Comparison of ENCODE assay signal across 1 cellular context in genomic region chr1:161115132-161115711, GRCh38.
TF ChIP-seq lines count a peak whose summit lies in the region.

No MANE protein-coding gene starts in this region.

TF ChIP-seq in K562, 482 proteins besides CTCF, POLR2A, EP300 and RAD21 (continued from another document and continues in another):
- TF ChIP-seq, protein P1, sequence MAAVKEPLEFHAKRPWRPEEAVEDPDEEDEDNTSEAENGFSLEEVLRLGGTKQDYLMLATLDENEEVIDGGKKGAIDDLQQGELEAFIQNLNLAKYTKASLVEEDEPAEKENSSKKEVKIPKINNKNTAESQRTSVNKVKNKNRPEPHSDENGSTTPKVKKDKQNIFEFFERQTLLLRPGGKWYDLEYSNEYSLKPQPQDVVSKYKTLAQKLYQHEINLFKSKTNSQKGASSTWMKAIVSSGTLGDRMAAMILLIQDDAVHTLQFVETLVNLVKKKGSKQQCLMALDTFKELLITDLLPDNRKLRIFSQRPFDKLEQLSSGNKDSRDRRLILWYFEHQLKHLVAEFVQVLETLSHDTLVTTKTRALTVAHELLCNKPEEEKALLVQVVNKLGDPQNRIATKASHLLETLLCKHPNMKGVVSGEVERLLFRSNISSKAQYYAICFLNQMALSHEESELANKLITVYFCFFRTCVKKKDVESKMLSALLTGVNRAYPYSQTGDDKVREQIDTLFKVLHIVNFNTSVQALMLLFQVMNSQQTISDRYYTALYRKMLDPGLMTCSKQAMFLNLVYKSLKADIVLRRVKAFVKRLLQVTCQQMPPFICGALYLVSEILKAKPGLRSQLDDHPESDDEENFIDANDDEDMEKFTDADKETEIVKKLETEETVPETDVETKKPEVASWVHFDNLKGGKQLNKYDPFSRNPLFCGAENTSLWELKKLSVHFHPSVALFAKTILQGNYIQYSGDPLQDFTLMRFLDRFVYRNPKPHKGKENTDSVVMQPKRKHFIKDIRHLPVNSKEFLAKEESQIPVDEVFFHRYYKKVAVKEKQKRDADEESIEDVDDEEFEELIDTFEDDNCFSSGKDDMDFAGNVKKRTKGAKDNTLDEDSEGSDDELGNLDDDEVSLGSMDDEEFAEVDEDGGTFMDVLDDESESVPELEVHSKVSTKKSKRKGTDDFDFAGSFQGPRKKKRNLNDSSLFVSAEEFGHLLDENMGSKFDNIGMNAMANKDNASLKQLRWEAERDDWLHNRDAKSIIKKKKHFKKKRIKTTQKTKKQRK (IDR thresholded peaks at IDR 0.05; ENCODE audit: borderline replicate concordance, low read depth, low read length), result no peak
- TF ChIP-seq CREBBP (IDR thresholded peaks at IDR 0.05; ENCODE audit: low read depth, low read length), result no peak
- TF ChIP-seq, protein P2, sequence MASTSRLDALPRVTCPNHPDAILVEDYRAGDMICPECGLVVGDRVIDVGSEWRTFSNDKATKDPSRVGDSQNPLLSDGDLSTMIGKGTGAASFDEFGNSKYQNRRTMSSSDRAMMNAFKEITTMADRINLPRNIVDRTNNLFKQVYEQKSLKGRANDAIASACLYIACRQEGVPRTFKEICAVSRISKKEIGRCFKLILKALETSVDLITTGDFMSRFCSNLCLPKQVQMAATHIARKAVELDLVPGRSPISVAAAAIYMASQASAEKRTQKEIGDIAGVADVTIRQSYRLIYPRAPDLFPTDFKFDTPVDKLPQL (IDR thresholded peaks at IDR 0.05; ENCODE audit: extremely low read depth, insufficient read length), result no peak
- TF ChIP-seq NR4A1 (CRISPR knock-in tag; IDR thresholded peaks at IDR 0.05), result no peak
- no peak for TF ChIP-seq NR4A1 (tag; IDR thresholded peaks at IDR 0.05)
- peak; percentile 97 for TF ChIP-seq POLR2H (tag; IDR thresholded peaks at IDR 0.05; ENCODE audit: low read depth)
- TF ChIP-seq GTF3C2 (IDR thresholded peaks at IDR 0.05; ENCODE audit: borderline replicate concordance, extremely low read depth, insufficient read length), result no peak
- TF ChIP-seq HDGF (IDR thresholded peaks at IDR 0.05), result no peak
- no peak for TF ChIP-seq TFAP4 (CRISPR knock-in tag; IDR thresholded peaks at IDR 0.05; ENCODE audit: borderline replicate concordance)
- TF ChIP-seq CBX2 (IDR thresholded peaks at IDR 0.05; ENCODE audit: insufficient read depth, low read length, poor library complexity, severe bottlenecking), result no peak
- TF ChIP-seq SREBF2 (CRISPR knock-in tag; IDR thresholded peaks at IDR 0.05), result no peak
- TF ChIP-seq NCOR1 (IDR thresholded peaks at IDR 0.05), result no peak
- no peak for TF ChIP-seq FOXM1 (IDR thresholded peaks at IDR 0.05; ENCODE audit: low read depth)
- TF ChIP-seq FOXM1 (CRISPR knock-in tag; IDR thresholded peaks at IDR 0.05; ENCODE audit: low read depth), result no peak
- TF ChIP-seq TGIF2 (CRISPR knock-in tag; IDR thresholded peaks at IDR 0.05), result no peak
- TF ChIP-seq, protein P3, sequence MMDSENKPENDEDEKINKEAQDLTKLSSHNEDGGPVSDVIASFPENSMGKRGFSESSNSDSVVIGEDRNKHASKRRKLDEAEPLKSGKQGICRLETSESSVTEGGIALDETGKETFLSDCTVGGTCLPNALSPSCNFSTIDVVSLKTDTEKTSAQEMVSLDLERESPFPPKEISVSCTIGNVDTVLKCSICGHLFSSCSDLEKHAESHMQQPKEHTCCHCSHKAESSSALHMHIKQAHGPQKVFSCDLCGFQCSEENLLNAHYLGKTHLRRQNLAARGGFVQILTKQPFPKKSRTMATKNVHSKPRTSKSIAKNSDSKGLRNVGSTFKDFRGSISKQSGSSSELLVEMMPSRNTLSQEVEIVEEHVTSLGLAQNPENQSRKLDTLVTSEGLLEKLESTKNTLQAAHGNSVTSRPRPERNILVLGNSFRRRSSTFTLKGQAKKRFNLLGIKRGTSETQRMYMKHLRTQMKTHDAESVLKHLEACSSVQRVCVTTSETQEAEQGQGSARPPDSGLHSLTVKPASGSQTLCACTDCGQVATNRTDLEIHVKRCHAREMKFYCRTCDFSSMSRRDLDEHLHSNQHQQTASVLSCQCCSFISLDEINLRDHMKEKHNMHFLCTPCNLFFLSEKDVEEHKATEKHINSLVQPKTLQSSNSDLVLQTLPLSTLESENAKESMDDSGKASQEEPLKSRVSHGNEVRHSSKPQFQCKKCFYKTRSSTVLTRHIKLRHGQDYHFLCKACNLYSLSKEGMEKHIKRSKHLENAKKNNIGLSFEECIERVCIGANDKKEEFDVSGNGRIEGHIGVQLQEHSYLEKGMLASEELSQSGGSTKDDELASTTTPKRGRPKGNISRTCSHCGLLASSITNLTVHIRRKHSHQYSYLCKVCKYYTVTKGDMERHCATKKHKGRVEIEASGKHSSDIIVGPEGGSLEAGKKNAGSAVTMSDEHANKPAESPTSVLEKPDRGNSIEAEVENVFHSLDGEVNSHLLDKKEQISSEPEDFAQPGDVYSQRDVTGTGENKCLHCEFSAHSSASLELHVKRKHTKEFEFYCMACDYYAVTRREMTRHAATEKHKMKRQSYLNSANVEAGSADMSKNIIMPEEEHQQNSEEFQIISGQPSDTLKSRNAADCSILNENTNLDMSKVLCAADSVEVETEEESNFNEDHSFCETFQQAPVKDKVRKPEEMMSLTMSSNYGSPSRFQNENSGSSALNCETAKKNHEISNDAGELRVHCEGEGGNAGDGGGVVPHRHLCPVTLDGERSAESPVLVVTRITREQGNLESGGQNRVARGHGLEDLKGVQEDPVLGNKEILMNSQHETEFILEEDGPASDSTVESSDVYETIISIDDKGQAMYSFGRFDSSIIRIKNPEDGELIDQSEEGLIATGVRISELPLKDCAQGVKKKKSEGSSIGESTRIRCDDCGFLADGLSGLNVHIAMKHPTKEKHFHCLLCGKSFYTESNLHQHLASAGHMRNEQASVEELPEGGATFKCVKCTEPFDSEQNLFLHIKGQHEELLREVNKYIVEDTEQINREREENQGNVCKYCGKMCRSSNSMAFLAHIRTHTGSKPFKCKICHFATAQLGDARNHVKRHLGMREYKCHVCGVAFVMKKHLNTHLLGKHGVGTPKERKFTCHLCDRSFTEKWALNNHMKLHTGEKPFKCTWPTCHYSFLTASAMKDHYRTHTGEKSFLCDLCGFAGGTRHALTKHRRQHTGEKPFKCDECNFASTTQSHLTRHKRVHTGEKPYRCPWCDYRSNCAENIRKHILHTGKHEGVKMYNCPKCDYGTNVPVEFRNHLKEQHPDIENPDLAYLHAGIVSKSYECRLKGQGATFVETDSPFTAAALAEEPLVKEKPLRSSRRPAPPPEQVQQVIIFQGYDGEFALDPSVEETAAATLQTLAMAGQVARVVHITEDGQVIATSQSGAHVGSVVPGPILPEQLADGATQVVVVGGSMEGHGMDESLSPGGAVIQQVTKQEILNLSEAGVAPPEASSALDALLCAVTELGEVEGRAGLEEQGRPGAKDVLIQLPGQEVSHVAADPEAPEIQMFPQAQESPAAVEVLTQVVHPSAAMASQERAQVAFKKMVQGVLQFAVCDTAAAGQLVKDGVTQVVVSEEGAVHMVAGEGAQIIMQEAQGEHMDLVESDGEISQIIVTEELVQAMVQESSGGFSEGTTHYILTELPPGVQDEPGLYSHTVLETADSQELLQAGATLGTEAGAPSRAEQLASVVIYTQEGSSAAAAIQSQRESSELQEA (IDR thresholded peaks at IDR 0.05; ENCODE audit: low read depth), result no peak
- no peak for TF ChIP-seq VEZF1 (CRISPR knock-in tag; IDR thresholded peaks at IDR 0.05)
- TF ChIP-seq MEIS2 (IDR thresholded peaks at IDR 0.05; ENCODE audit: partially characterized antibody), result peak; percentile 81
- TF ChIP-seq JUNB (CRISPR knock-in tag; conservative IDR thresholded peaks at IDR 0.05), result no peak
- no peak for TF ChIP-seq NKRF (IDR thresholded peaks at IDR 0.05; ENCODE audit: borderline replicate concordance)
- TF ChIP-seq SIN3A (IDR thresholded peaks at IDR 0.05; ENCODE audit: borderline replicate concordance in 2 of 2, control insufficient read depth in 1 of 2, low read depth in 2 of 2, low read length in 2 of 2), result no peak
- no peak for TF ChIP-seq SRSF1 (IDR thresholded peaks at IDR 0.05; ENCODE audit: low read depth, low read length)
- no peak for TF ChIP-seq ARID2 (IDR thresholded peaks at IDR 0.05)
- TF ChIP-seq, protein P4, sequence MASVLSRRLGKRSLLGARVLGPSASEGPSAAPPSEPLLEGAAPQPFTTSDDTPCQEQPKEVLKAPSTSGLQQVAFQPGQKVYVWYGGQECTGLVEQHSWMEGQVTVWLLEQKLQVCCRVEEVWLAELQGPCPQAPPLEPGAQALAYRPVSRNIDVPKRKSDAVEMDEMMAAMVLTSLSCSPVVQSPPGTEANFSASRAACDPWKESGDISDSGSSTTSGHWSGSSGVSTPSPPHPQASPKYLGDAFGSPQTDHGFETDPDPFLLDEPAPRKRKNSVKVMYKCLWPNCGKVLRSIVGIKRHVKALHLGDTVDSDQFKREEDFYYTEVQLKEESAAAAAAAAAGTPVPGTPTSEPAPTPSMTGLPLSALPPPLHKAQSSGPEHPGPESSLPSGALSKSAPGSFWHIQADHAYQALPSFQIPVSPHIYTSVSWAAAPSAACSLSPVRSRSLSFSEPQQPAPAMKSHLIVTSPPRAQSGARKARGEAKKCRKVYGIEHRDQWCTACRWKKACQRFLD (CRISPR knock-in tag; IDR thresholded peaks at IDR 0.05), result no peak; the same call in 1 of the 2 replicates
- no peak for TF ChIP-seq THRAP3 (IDR thresholded peaks at IDR 0.05; ENCODE audit: borderline replicate concordance)
- TF ChIP-seq SUPT5H (IDR thresholded peaks at IDR 0.05), result no peak
- no peak for TF ChIP-seq ZNF184 (CRISPR knock-in tag; IDR thresholded peaks at IDR 0.05)
- TF ChIP-seq, protein P5, sequence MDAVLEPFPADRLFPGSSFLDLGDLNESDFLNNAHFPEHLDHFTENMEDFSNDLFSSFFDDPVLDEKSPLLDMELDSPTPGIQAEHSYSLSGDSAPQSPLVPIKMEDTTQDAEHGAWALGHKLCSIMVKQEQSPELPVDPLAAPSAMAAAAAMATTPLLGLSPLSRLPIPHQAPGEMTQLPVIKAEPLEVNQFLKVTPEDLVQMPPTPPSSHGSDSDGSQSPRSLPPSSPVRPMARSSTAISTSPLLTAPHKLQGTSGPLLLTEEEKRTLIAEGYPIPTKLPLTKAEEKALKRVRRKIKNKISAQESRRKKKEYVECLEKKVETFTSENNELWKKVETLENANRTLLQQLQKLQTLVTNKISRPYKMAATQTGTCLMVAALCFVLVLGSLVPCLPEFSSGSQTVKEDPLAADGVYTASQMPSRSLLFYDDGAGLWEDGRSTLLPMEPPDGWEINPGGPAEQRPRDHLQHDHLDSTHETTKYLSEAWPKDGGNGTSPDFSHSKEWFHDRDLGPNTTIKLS (IDR thresholded peaks at IDR 0.05; ENCODE audit: borderline replicate concordance, low read depth), result no peak
- no peak for TF ChIP-seq HBP1 (CRISPR knock-in tag; IDR thresholded peaks at IDR 0.05)
